ENCODE assay signal across 22 cellular contexts in the genomic region with DNA sequence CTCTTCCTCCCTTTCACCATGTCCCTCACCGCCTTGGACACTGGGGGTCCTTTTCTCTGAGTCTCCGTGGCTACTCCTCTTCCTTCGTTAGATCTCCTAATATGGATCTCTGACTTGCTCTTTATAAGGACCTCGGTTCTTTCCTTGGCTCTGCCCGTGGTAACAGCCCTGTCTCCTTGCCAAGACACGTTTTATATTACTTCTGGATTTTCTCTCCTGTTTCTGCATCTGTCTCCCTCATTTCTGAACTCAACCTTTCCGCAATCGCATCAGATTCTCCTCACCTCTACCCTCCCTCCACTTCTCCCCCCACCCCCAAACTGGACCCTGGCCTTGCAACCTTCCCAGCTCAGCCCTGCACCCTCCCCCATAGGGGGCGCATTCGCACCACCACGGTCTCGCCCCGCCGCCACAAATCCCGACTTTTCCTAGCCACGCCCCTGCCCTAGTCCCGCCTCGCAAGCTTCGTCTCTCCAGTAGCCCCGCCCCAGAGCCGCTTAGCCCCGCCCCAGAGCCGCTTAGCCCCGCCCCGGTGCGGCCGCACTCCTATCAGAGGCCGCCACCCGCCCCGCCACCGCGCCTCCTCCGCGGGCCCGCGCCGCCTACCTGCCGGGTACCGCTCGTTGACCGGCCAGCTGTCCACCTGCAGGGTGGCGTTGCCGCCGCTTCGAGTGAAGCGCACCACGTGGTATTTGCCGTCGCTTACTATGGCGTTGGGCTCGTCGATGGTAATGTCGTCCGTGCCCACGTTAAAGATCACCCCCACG. TPM values are rescaled to one million over a fixed set of nuclear protein-coding genes. Genes with fewer than 3 reads are reported as not detected.
A peak's percentile ranks its signal among the peaks of the same experiment; 100 is the strongest.
DNase-seq lines count a peak whose midpoint lies in the region; ATAC-seq and TF ChIP-seq lines count a peak whose summit lies in the region.
"Had no signal": no experiment of that assay in that cellular context is flagged by ENCODE, and none has a peak within 500 bp of the region (broad histone marks: within the 10 kb centered on the region; RNA-seq: fewer than 3 reads in every experiment).

No MANE protein-coding gene starts in this region.

- WGBS in gastroesophageal sphincter (ENCODE audit: low coverage in 1 of 2), 2 donors = 20 to 30% methylated on average over 1 to 14 of the region's 56 CpGs

- ATAC-seq in Panc1 (0 out of 2 replicates have a peak, but pooled peaks have one; percentile 33), gastroesophageal sphincter (peak; percentile 18), GM21723 (IDR thresholded peaks at IDR 0.05; ENCODE audit: unreplicated experiment) (no peak)
- ATAC-seq: stimulated activated naive B cell treated with anti-CD40 and anti-IgM and Interleukin-4, amounts not matched to agents 10 μg/mL and 1 μg/mL and 100 μg/mL, for 72 hours; T-helper 17 cell had no signal

- no peaks in the 10 kb centered on the region for H3K36me3 ChIP-seq in H7 (replicated peaks; ENCODE audit: control insufficient read depth, insufficient read depth, low read length)
- no peaks in the 10 kb centered on the region for H3K36me3 ChIP-seq in Panc1 (ENCODE audit: control insufficient read depth, insufficient read depth, low read length)
- H3K36me3 ChIP-seq in gastroesophageal sphincter = no peaks in the 10 kb centered on the region

- TF ChIP-seq CTCF in Panc1 (IDR thresholded peaks at IDR 0.05) (no peak), gastroesophageal sphincter (IDR thresholded peaks at IDR 0.05) (peak in 1 of 4 experiments; percentile 39), retinal pigment epithelial cell (conservative IDR thresholded peaks at IDR 0.05; ENCODE audit: low read depth, low read length) (peak; percentile 8)

- H3K27ac ChIP-seq in Panc1 (ENCODE audit: low read length) (no peak overlapping the region), gastroesophageal sphincter (peak overlapping the region in 1 of 4 donors; percentile 32)
- H3K27ac ChIP-seq: HL-60 had no signal

- in situ Hi-C loops in Panc1 (cut with HindIII; ENCODE audit: low pct_unique_long_range_greater_than_20kb, low sequenced_read_pairs) = no loop called here

- TF ChIP-seq POLR2A in gastroesophageal sphincter (IDR thresholded peaks at IDR 0.05) = no peak

- intact Hi-C loops in Panc1 (cut with micrococcal nuclease; ENCODE audit: unreplicated experiment) = no loop called here

- DNase-seq in H7 (peak; percentile 98), Panc1 (ENCODE audit: low read depth, low spot score) (no peak), retinal pigment epithelial cell (ENCODE audit: low read depth) (no peak), NCI-H187 treated with DMSO at 0.1 percent for 48 hours (lab: John Stamatoyannopoulos, UW) (no peak), hepatic stellate cell (ENCODE audit: low spot score) (no peak), A172 (ENCODE audit: low spot score) (no peak)
- DNase-seq: activated T-cell treated with anti-CD3 and anti-CD28 coated beads, Interleukin-2, amount 50 U/mL, for 24 hours; GOT3; kidney; NCI-H2171; OCI-M1; stimulated activated CD4-positive, alpha-beta T cell treated with anti-CD3 and anti-CD28 coated beads, Interleukin-4, amount 100 ng/mL, for 24 hours; stimulated activated naive B cell treated with anti-CD40 and anti-IgM and Interleukin-4, amounts not matched to agents 10 μg/mL and 1 μg/mL and 100 μg/mL, for 72 hours; T-helper 17 cell had no signal

- H3K4me3 ChIP-seq in H7 (ENCODE audit: insufficient read depth, low read depth, low read length) (peak overlapping the region; percentile 6; the same call in 1 of the 2 replicates), Panc1 (ENCODE audit: low read depth in 2 of 2, low read length in 2 of 2) (no peak overlapping the region), gastroesophageal sphincter (no peak overlapping the region), retinal pigment epithelial cell (ENCODE audit: low read length) (no peak overlapping the region)
- H3K4me3 ChIP-seq: dorsolateral prefrontal cortex had no signal

- TF ChIP-seq EP300 in gastroesophageal sphincter (IDR thresholded peaks at IDR 0.05) = no peak

- POLR2A ChIA-PET in Panc1 (lab: Charles Lee) = no interaction called here

- CTCF ChIA-PET in Panc1 (lab: Charles Lee) = interaction anchor here (0.6 kb wide), 1 partner anchor 152 kb away, joined by 3 read pairs; no protein-coding TSS in a partner anchor

- H3K4me1 ChIP-seq in Panc1 (ENCODE audit: control insufficient read depth, insufficient read depth, low read length) (no peaks in the 10 kb centered on the region), gastroesophageal sphincter (peaks cover 0 to 11% (median 0%) of the 10 kb centered on the region in 3 donors)

- H3K9me3 ChIP-seq in Panc1 (ENCODE audit: control insufficient read depth, insufficient read depth, low read depth, low read length) (no peaks in the 10 kb centered on the region), gastroesophageal sphincter (no peaks in the 10 kb centered on the region)

- no TSS peak for BruUV-seq in Panc1 (replicated peaks; lab: Mats Ljungman, UMichigan)

- peaks cover 13% of the 10 kb centered on the region for H3K27me3 ChIP-seq in H7 (ENCODE audit: control insufficient read depth, insufficient read depth, low read length)
- no peaks in the 10 kb centered on the region for H3K27me3 ChIP-seq in Panc1 (ENCODE audit: control insufficient read depth, insufficient read depth, low read length)
- peaks cover 10% of the 10 kb centered on the region for H3K27me3 ChIP-seq in gastroesophageal sphincter
- H3K27me3 ChIP-seq: dorsolateral prefrontal cortex had no signal

RNA-seq across cellular contexts. Expression of a gene that starts 39.0 kb away (rescaled TPM):
- total RNA-seq in H7 (2014; rRNA removed; shearing (Covaris generic)) = not detected in 2 replicates
- total RNA-seq in Panc1 (2021; ENCODE audit: unreplicated experiment) (not detected), gastroesophageal sphincter (not detected)
- polyA plus RNA-seq in Panc1 (2012; ENCODE audit: insufficient read length) = not detected
- not detected in 2 replicates for total RNA-seq in A172 (2014; rRNA removed; shearing (Covaris generic))
- total RNA-seq: Daoy, dorsolateral prefrontal cortex, MCF 10A, myocyte, right cardiac atrium, T-helper 17 cell had no signal
- polyA plus RNA-seq: right cardiac atrium had no signal
